Comparison of ENCODE assay signal across 18 cellular contexts in genomic region chr6:106572875-106573575, GRCh38. TPM values are rescaled to one million over a fixed set of nuclear protein-coding genes. Genes with fewer than 3 reads are reported as not detected.
A peak's percentile ranks its signal among the peaks of the same experiment; 100 is the strongest.
DNase-seq lines count a peak whose midpoint lies in the region; ATAC-seq lines count a peak whose summit lies in the region.
"Had no signal": no experiment of that assay in that cellular context is flagged by ENCODE, and none has a peak within 500 bp of the region (broad histone marks: within the 10 kb centered on the region; RNA-seq: fewer than 3 reads in every experiment).

No MANE protein-coding gene starts in this region.

- intact Hi-C loops in activated naive CD4-positive, alpha-beta T cell treated with anti-CD3 and anti-CD28 coated beads for 36 hours (cut with micrococcal nuclease): no loop called here
- intact Hi-C loops in right cardiac atrium (cut with DNase I): no loop called here

- no peak overlapping the region for H3K27ac ChIP-seq in right cardiac atrium (ENCODE audit: low read length)
- no peak overlapping the region for H3K27ac ChIP-seq in caudate nucleus (ENCODE audit: low read depth, low read length)
- H3K27ac ChIP-seq: A549 had no signal

- H3K4me1 Mint-ChIP-seq in activated naive CD4-positive, alpha-beta T cell treated with anti-CD3 and anti-CD28 coated beads for 36 hours (ENCODE audit: low read depth): peaks cover 7% of the 10 kb centered on the region
- H3K4me1 Mint-ChIP-seq in stimulated activated naive B cell treated with anti-CD40 and anti-IgM and Interleukin-4, amounts not matched to agents 10 μg/mL and 1 μg/mL and 100 μg/mL, for 72 hours: peaks cover 5 to 8% of the 10 kb centered on the region in 2 donors

- no peaks in the 10 kb centered on the region for H3K9me3 ChIP-seq in right cardiac atrium (ENCODE audit: control insufficient read depth, low read length)
- H3K9me3 ChIP-seq: A549 had no signal

- CTCF ChIA-PET in activated naive CD4-positive, alpha-beta T cell treated with anti-CD3 and anti-CD28 coated beads for 36 hours (lab: Charles Lee): interaction anchor here (0.5 to 13.9 kb wide), 6 partner anchors 8 to 1926 kb away, joined by 3 to 361 read pairs (median 4); no protein-coding TSS in a partner anchor

- DNase-seq in activated naive CD4-positive, alpha-beta T cell treated with anti-CD3 and anti-CD28 coated beads for 36 hours: no peak
- no peak for DNase-seq in activated naive CD4-positive, alpha-beta T cell treated with anti-CD3 and anti-CD28 coated beads, Interleukin-2, amount 50 U/mL, for 16 hours
- DNase-seq in SKM-1 (lab: John Stamatoyannopoulos, UW; ENCODE audit: unreplicated experiment) (peak; percentile 23), fibroblast of gingiva (ENCODE audit: low read depth) (peak; percentile 20), right cardiac atrium (no peak), caudate nucleus (lab: John Stamatoyannopoulos, UW) (no peak)
- no peak for DNase-seq in stimulated activated naive B cell treated with anti-CD40 and anti-IgM and Interleukin-4, amounts not matched to agents 10 μg/mL and 1 μg/mL and 100 μg/mL, for 72 hours
- DNase-seq: activated CD4-positive, alpha-beta T cell treated with anti-CD3 and anti-CD28 coated beads for 48 hours; activated naive CD8-positive, alpha-beta T cell treated with anti-CD3 and anti-CD28 coated beads, Interleukin-2, amount 10 ng/mL, durations not matched to agents 7 days and 5 days; DMS 273 treated with DMSO at 0.1 percent for 48 hours; GOT3; left cardiac atrium; NCI-H1436; NCI-H2171; NCI-H524; RPMI8226 had no signal

- no peaks in the 10 kb centered on the region for H3K36me3 Mint-ChIP-seq in activated naive CD4-positive, alpha-beta T cell treated with anti-CD3 and anti-CD28 coated beads for 36 hours (ENCODE audit: low read depth)
- H3K36me3 Mint-ChIP-seq in stimulated activated naive B cell treated with anti-CD40 and anti-IgM and Interleukin-4, amounts not matched to agents 10 μg/mL and 1 μg/mL and 100 μg/mL, for 72 hours: peaks cover 20 to 27% of the 10 kb centered on the region in 2 donors

- H3K27ac Mint-ChIP-seq in activated naive CD4-positive, alpha-beta T cell treated with anti-CD3 and anti-CD28 coated beads for 36 hours: peak overlapping the region; percentile 20
- H3K27ac Mint-ChIP-seq in stimulated activated naive B cell treated with anti-CD40 and anti-IgM and Interleukin-4, amounts not matched to agents 10 μg/mL and 1 μg/mL and 100 μg/mL, for 72 hours: peak overlapping the region; percentile 67
- H3K27ac Mint-ChIP-seq: activated naive CD8-positive, alpha-beta T cell treated with anti-CD3 and anti-CD28 coated beads, Interleukin-2, amount 10 ng/mL, durations not matched to agents 7 days and 5 days had no signal

- WGBS in right cardiac atrium: 90% methylated on average over 6 of the region's 6 CpGs

- no peaks in the 10 kb centered on the region for H3K4me1 ChIP-seq in right cardiac atrium (ENCODE audit: control insufficient read depth, insufficient read depth, low read length)

- no peak for ATAC-seq in stimulated activated naive B cell treated with anti-CD40 and anti-IgM and Interleukin-4, amounts not matched to agents 10 μg/mL and 1 μg/mL and 100 μg/mL, for 72 hours (replicated peaks)
- no peak for ATAC-seq in HG03095 (IDR thresholded peaks at IDR 0.05; ENCODE audit: unreplicated experiment)
- no peak for ATAC-seq in right cardiac atrium
- ATAC-seq: A549, left cardiac atrium had no signal

- no peaks in the 10 kb centered on the region for H3K27me3 Mint-ChIP-seq in activated naive CD4-positive, alpha-beta T cell treated with anti-CD3 and anti-CD28 coated beads for 36 hours (ENCODE audit: low read depth)
- no peaks in the 10 kb centered on the region for H3K27me3 Mint-ChIP-seq in stimulated activated naive B cell treated with anti-CD40 and anti-IgM and Interleukin-4, amounts not matched to agents 10 μg/mL and 1 μg/mL and 100 μg/mL, for 72 hours
- H3K27me3 Mint-ChIP-seq: activated naive CD8-positive, alpha-beta T cell treated with anti-CD3 and anti-CD28 coated beads, Interleukin-2, amount 10 ng/mL, durations not matched to agents 7 days and 5 days had no signal

- no peaks in the 10 kb centered on the region for H3K9me3 Mint-ChIP-seq in activated naive CD4-positive, alpha-beta T cell treated with anti-CD3 and anti-CD28 coated beads for 36 hours
- H3K9me3 Mint-ChIP-seq in stimulated activated naive B cell treated with anti-CD40 and anti-IgM and Interleukin-4, amounts not matched to agents 10 μg/mL and 1 μg/mL and 100 μg/mL, for 72 hours: no peaks in the 10 kb centered on the region
- H3K9me3 Mint-ChIP-seq: activated naive CD8-positive, alpha-beta T cell treated with anti-CD3 and anti-CD28 coated beads, Interleukin-2, amount 10 ng/mL, durations not matched to agents 7 days and 5 days had no signal

- H3K4me3 ChIP-seq in right cardiac atrium (ENCODE audit: low read length): no peak overlapping the region
- H3K4me3 ChIP-seq: A549 had no signal

- H3K4me3 Mint-ChIP-seq in activated naive CD4-positive, alpha-beta T cell treated with anti-CD3 and anti-CD28 coated beads for 36 hours: no peak overlapping the region
- H3K4me3 Mint-ChIP-seq in stimulated activated naive B cell treated with anti-CD40 and anti-IgM and Interleukin-4, amounts not matched to agents 10 μg/mL and 1 μg/mL and 100 μg/mL, for 72 hours: no peak overlapping the region
- H3K4me3 Mint-ChIP-seq: activated naive CD8-positive, alpha-beta T cell treated with anti-CD3 and anti-CD28 coated beads, Interleukin-2, amount 10 ng/mL, durations not matched to agents 7 days and 5 days had no signal

- no peaks in the 10 kb centered on the region for H3K27me3 ChIP-seq in right cardiac atrium (ENCODE audit: control insufficient read depth, insufficient read depth)

RNA-seq across cellular contexts. Expression of gene RTN4IP1, which starts 56.3 kb away (rescaled TPM):
- total RNA-seq in activated naive CD4-positive, alpha-beta T cell treated with anti-CD3 and anti-CD28 coated beads for 36 hours: 1 to 10 TPM; 5.5 to 6.0 TPM
- total RNA-seq in right cardiac atrium: 10 to 100 TPM in 3 of 4 donors, 1 to 10 TPM in 1; 9.5 to 15.7 (median 11.8) TPM
- polyA plus RNA-seq in right cardiac atrium: 17.4 TPM

RNA-seq across cellular contexts. Expression of gene QRSL1, which starts 56.4 kb away (rescaled TPM):
- 10 to 100 TPM; 19.6 to 21.6 TPM for total RNA-seq in activated naive CD4-positive, alpha-beta T cell treated with anti-CD3 and anti-CD28 coated beads for 36 hours
- 10 to 100 TPM in 3 of 4 donors, 1 to 10 TPM in 1; 9.6 to 17.9 (median 12.0) TPM for total RNA-seq in right cardiac atrium
- 10.4 TPM for polyA plus RNA-seq in right cardiac atrium

Comparison
In these comparisons a context has a peak if more than half of its experiments do, and no peak if none do; other contexts are left out.
1. DNase-seq: peak in SKM-1 (single experiment) and fibroblast of gingiva (single experiment); none in activated naive CD4-positive, alpha-beta T cell treated with anti-CD3 and anti-CD28 coated beads for 36 hours (single experiment), activated naive CD4-positive, alpha-beta T cell treated with anti-CD3 and anti-CD28 coated beads, Interleukin-2, amount 50 U/mL, for 16 hours (single experiment), stimulated activated naive B cell treated with anti-CD40 and anti-IgM and Interleukin-4, amounts not matched to agents 10 μg/mL and 1 μg/mL and 100 μg/mL, for 72 hours (single experiment), right cardiac atrium (0 of 3) and caudate nucleus (0 of 61).